In genomic region chr10:102869290-102870198, GRCh38 we compare ENCODE assay signal across 1 cellular context.
TF ChIP-seq lines count a peak whose summit lies in the region.

A gene with protein sequence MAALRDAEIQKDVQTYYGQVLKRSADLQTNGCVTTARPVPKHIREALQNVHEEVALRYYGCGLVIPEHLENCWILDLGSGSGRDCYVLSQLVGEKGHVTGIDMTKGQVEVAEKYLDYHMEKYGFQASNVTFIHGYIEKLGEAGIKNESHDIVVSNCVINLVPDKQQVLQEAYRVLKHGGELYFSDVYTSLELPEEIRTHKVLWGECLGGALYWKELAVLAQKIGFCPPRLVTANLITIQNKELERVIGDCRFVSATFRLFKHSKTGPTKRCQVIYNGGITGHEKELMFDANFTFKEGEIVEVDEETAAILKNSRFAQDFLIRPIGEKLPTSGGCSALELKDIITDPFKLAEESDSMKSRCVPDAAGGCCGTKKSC (plus strand): TSS chr10:102869470. CDS start chr10:102869593, 123 bp downstream.

TF ChIP-seq in HepG2, 621 proteins besides CTCF, POLR2A, EP300 and RAD21 (continued from another document and continues in another):
- TF ChIP-seq ZNF605 (CRISPR knock-in tag; IDR thresholded peaks at IDR 0.05): peak; percentile 49; the same call in 1 of the 2 replicates
- no peak for TF ChIP-seq ZNF770 (CRISPR knock-in tag; IDR thresholded peaks at IDR 0.05)
- TF ChIP-seq SNAI1 (CRISPR knock-in tag; IDR thresholded peaks at IDR 0.05; ENCODE audit: borderline replicate concordance): 0 out of 2 replicates have a peak, but pooled peaks have one; percentile 30
- TF ChIP-seq DMTF1 (CRISPR knock-in tag; IDR thresholded peaks at IDR 0.05): no peak
- TF ChIP-seq SETDB1 (CRISPR knock-in tag; IDR thresholded peaks at IDR 0.05; ENCODE audit: borderline replicate concordance): no peak
- no peak for TF ChIP-seq ZUFSP (CRISPR knock-in tag; IDR thresholded peaks at IDR 0.05; ENCODE audit: borderline replicate concordance)
- TF ChIP-seq, protein P1, sequence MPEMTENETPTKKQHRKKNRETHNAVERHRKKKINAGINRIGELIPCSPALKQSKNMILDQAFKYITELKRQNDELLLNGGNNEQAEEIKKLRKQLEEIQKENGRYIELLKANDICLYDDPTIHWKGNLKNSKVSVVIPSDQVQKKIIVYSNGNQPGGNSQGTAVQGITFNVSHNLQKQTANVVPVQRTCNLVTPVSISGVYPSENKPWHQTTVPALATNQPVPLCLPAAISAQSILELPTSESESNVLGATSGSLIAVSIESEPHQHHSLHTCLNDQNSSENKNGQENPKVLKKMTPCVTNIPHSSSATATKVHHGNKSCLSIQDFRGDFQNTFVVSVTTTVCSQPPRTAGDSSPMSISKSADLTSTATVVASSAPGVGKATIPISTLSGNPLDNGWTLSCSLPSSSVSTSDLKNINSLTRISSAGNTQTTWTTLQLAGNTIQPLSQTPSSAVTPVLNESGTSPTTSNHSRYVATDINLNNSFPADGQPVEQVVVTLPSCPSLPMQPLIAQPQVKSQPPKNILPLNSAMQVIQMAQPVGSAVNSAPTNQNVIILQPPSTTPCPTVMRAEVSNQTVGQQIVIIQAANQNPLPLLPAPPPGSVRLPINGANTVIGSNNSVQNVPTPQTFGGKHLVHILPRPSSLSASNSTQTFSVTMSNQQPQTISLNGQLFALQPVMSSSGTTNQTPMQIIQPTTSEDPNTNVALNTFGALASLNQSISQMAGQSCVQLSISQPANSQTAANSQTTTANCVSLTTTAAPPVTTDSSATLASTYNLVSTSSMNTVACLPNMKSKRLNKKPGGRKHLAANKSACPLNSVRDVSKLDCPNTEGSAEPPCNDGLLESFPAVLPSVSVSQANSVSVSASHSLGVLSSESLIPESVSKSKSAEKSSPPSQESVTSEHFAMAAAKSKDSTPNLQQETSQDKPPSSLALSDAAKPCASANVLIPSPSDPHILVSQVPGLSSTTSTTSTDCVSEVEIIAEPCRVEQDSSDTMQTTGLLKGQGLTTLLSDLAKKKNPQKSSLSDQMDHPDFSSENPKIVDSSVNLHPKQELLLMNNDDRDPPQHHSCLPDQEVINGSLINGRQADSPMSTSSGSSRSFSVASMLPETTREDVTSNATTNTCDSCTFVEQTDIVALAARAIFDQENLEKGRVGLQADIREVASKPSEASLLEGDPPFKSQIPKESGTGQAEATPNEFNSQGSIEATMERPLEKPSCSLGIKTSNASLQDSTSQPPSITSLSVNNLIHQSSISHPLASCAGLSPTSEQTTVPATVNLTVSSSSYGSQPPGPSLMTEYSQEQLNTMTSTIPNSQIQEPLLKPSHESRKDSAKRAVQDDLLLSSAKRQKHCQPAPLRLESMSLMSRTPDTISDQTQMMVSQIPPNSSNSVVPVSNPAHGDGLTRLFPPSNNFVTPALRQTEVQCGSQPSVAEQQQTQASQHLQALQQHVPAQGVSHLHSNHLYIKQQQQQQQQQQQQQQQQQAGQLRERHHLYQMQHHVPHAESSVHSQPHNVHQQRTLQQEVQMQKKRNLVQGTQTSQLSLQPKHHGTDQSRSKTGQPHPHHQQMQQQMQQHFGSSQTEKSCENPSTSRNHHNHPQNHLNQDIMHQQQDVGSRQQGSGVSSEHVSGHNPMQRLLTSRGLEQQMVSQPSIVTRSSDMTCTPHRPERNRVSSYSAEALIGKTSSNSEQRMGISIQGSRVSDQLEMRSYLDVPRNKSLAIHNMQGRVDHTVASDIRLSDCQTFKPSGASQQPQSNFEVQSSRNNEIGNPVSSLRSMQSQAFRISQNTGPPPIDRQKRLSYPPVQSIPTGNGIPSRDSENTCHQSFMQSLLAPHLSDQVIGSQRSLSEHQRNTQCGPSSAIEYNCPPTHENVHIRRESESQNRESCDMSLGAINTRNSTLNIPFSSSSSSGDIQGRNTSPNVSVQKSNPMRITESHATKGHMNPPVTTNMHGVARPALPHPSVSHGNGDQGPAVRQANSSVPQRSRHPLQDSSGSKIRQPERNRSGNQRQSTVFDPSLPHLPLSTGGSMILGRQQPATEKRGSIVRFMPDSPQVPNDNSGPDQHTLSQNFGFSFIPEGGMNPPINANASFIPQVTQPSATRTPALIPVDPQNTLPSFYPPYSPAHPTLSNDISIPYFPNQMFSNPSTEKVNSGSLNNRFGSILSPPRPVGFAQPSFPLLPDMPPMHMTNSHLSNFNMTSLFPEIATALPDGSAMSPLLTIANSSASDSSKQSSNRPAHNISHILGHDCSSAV (CRISPR knock-in tag; IDR thresholded peaks at IDR 0.05; ENCODE audit: borderline replicate concordance): no peak
- TF ChIP-seq TBP (CRISPR knock-in tag; IDR thresholded peaks at IDR 0.05): no peak
- TF ChIP-seq, protein P2, sequence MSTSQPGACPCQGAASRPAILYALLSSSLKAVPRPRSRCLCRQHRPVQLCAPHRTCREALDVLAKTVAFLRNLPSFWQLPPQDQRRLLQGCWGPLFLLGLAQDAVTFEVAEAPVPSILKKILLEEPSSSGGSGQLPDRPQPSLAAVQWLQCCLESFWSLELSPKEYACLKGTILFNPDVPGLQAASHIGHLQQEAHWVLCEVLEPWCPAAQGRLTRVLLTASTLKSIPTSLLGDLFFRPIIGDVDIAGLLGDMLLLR (CRISPR knock-in tag; IDR thresholded peaks at IDR 0.05): peak; percentile 91
- no peak; the same call in 1 of the 2 replicates for TF ChIP-seq ZNF441 (CRISPR knock-in tag; IDR thresholded peaks at IDR 0.05; ENCODE audit: borderline replicate concordance)
- TF ChIP-seq MXD3 (CRISPR knock-in tag; IDR thresholded peaks at IDR 0.05): no peak
- TF ChIP-seq SRY (CRISPR knock-in tag; IDR thresholded peaks at IDR 0.05): no peak
- no peak for TF ChIP-seq ARNT (IDR thresholded peaks at IDR 0.05)
- TF ChIP-seq FUBP1 (CRISPR knock-in tag; IDR thresholded peaks at IDR 0.05; ENCODE audit: borderline replicate concordance): no peak
- TF ChIP-seq NFE2L1 (CRISPR knock-in tag; IDR thresholded peaks at IDR 0.05; ENCODE audit: borderline replicate concordance): no peak
- no peak for TF ChIP-seq NFYC (CRISPR knock-in tag; IDR thresholded peaks at IDR 0.05)
- 0 out of 2 replicates have a peak, but pooled peaks have one; percentile 22 for TF ChIP-seq AHR (CRISPR knock-in tag; IDR thresholded peaks at IDR 0.05)
- TF ChIP-seq KAT8 (CRISPR knock-in tag; IDR thresholded peaks at IDR 0.05): peak; percentile 34; the same call in 1 of the 2 replicates
- TF ChIP-seq TFDP2 (CRISPR knock-in tag; IDR thresholded peaks at IDR 0.05): peak; percentile 88
- peak; percentile 74 for TF ChIP-seq RBFOX2 (IDR thresholded peaks at IDR 0.05; ENCODE audit: low read depth, low read length)
- no peak for TF ChIP-seq ATAD3A (CRISPR knock-in tag; IDR thresholded peaks at IDR 0.05)
- TF ChIP-seq ZNF558 (CRISPR knock-in tag; IDR thresholded peaks at IDR 0.05; ENCODE audit: borderline replicate concordance): no peak
- peak; percentile 54; the same call in 1 of the 2 replicates for TF ChIP-seq ZNF589 (CRISPR knock-in tag; conservative IDR thresholded peaks at IDR 0.05)
- TF ChIP-seq SMAD1 (CRISPR knock-in tag; IDR thresholded peaks at IDR 0.05; ENCODE audit: borderline replicate concordance, low read depth): peak; percentile 17; the same call in 1 of the 2 replicates
- no peak for TF ChIP-seq KDM3A (CRISPR knock-in tag; IDR thresholded peaks at IDR 0.05; ENCODE audit: low read depth)
- TF ChIP-seq ZNF619 (CRISPR knock-in tag; IDR thresholded peaks at IDR 0.05): no peak
- no peak for TF ChIP-seq ZSCAN22 (CRISPR knock-in tag; IDR thresholded peaks at IDR 0.05)
- no peak for TF ChIP-seq MTF1 (CRISPR knock-in tag; IDR thresholded peaks at IDR 0.05)
- no peak for TF ChIP-seq HIC2 (CRISPR knock-in tag; IDR thresholded peaks at IDR 0.05; ENCODE audit: low read depth)
- TF ChIP-seq, protein P3, sequence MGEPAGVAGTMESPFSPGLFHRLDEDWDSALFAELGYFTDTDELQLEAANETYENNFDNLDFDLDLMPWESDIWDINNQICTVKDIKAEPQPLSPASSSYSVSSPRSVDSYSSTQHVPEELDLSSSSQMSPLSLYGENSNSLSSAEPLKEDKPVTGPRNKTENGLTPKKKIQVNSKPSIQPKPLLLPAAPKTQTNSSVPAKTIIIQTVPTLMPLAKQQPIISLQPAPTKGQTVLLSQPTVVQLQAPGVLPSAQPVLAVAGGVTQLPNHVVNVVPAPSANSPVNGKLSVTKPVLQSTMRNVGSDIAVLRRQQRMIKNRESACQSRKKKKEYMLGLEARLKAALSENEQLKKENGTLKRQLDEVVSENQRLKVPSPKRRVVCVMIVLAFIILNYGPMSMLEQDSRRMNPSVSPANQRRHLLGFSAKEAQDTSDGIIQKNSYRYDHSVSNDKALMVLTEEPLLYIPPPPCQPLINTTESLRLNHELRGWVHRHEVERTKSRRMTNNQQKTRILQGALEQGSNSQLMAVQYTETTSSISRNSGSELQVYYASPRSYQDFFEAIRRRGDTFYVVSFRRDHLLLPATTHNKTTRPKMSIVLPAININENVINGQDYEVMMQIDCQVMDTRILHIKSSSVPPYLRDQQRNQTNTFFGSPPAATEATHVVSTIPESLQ (CRISPR knock-in tag; conservative IDR thresholded peaks at IDR 0.05): no peak
- TF ChIP-seq ADNP (CRISPR knock-in tag; IDR thresholded peaks at IDR 0.05): 0 out of 2 replicates have a peak, but pooled peaks have one; percentile 29
